In the genomic region with DNA sequence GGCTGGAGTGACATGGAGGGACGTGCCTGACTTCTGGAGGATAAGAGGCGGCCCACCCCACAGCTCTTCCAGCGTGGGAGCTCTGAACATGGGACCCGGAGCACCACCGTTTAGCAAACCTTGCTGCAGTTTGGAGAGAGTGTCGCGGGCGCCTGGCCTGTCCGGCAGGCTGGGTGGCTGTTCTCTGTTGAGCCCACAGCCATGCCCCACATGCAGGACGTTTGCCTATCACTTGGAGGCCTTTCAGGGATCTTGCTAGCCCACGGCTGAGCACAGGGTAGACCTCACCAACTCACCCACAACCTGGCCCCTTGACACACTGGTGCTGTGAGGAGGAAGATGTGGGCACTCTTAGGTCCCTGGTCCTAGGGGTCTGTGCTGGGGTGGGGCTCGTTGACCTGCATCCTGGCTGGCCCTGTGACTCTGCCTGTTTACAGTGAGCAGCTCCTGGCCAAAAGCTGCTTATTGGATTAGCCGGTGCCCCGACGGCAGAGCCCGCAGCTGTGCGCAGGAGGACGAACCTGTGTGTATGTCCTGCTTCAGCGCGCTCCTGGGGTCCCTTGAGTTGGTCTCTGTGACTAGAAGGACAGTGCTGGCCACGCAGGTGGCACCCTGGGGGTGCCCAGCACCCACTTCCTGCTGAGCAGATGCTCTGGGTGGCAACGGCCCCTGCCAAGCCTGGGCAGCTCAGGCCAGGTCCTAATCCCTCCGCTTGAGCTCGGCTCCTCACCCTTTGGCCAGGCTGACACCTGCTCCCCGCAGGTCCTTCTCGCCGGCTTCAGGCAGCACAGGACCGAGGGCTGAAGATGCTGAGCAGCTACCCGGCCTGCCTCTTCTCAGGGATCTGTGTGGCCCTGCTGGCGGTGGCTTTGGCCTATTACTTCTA, we compare ENCODE assay signal across 1 cellular context.
TF ChIP-seq lines count a peak whose summit lies in the region.

No MANE protein-coding gene starts in this region.

TF ChIP-seq in GM23338, 12 proteins besides CTCF, POLR2A, EP300 and RAD21:
- TF ChIP-seq, protein P1, sequence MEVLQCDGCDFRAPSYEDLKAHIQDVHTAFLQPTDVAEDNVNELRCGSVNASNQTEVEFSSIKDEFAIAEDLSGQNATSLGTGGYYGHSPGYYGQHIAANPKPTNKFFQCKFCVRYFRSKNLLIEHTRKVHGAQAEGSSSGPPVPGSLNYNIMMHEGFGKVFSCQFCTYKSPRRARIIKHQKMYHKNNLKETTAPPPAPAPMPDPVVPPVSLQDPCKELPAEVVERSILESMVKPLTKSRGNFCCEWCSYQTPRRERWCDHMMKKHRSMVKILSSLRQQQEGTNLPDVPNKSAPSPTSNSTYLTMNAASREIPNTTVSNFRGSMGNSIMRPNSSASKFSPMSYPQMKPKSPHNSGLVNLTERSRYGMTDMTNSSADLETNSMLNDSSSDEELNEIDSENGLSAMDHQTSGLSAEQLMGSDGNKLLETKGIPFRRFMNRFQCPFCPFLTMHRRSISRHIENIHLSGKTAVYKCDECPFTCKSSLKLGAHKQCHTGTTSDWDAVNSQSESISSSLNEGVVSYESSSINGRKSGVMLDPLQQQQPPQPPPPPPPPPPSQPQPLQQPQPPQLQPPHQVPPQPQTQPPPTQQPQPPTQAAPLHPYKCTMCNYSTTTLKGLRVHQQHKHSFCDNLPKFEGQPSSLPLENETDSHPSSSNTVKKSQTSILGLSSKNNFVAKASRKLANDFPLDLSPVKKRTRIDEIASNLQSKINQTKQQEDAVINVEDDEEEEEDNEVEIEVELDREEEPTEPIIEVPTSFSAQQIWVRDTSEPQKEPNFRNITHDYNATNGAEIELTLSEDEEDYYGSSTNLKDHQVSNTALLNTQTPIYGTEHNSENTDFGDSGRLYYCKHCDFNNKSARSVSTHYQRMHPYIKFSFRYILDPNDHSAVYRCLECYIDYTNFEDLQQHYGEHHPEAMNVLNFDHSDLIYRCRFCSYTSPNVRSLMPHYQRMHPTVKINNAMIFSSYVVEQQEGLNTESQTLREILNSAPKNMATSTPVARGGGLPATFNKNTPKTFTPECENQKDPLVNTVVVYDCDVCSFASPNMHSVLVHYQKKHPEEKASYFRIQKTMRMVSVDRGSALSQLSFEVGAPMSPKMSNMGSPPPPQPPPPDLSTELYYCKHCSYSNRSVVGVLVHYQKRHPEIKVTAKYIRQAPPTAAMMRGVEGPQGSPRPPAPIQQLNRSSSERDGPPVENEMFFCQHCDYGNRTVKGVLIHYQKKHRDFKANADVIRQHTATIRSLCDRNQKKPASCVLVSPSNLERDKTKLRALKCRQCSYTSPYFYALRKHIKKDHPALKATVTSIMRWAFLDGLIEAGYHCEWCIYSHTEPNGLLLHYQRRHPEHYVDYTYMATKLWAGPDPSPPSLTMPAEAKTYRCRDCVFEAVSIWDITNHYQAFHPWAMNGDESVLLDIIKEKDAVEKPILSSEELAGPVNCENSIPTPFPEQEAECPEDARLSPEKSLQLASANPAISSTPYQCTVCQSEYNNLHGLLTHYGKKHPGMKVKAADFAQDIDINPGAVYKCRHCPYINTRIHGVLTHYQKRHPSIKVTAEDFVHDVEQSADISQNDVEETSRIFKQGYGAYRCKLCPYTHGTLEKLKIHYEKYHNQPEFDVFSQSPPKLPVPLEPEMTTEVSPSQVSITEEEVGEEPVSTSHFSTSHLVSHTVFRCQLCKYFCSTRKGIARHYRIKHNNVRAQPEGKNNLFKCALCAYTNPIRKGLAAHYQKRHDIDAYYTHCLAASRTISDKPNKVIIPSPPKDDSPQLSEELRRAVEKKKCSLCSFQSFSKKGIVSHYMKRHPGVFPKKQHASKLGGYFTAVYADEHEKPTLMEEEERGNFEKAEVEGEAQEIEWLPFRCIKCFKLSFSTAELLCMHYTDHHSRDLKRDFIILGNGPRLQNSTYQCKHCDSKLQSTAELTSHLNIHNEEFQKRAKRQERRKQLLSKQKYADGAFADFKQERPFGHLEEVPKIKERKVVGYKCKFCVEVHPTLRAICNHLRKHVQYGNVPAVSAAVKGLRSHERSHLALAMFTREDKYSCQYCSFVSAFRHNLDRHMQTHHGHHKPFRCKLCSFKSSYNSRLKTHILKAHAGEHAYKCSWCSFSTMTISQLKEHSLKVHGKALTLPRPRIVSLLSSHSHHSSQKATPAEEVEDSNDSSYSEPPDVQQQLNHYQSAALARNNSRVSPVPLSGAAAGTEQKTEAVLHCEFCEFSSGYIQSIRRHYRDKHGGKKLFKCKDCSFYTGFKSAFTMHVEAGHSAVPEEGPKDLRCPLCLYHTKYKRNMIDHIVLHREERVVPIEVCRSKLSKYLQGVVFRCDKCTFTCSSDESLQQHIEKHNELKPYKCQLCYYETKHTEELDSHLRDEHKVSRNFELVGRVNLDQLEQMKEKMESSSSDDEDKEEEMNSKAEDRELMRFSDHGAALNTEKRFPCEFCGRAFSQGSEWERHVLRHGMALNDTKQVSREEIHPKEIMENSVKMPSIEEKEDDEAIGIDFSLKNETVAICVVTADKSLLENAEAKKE (CRISPR knock-in tag; IDR thresholded peaks at IDR 0.05) = no peak
- no peak for TF ChIP-seq ZNF331 (CRISPR knock-in tag; IDR thresholded peaks at IDR 0.05; ENCODE audit: low read depth)
- TF ChIP-seq, protein P2, sequence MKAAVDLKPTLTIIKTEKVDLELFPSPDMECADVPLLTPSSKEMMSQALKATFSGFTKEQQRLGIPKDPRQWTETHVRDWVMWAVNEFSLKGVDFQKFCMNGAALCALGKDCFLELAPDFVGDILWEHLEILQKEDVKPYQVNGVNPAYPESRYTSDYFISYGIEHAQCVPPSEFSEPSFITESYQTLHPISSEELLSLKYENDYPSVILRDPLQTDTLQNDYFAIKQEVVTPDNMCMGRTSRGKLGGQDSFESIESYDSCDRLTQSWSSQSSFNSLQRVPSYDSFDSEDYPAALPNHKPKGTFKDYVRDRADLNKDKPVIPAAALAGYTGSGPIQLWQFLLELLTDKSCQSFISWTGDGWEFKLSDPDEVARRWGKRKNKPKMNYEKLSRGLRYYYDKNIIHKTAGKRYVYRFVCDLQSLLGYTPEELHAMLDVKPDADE (IDR thresholded peaks at IDR 0.05) = no peak
- no peak for TF ChIP-seq EZH2 (IDR thresholded peaks at IDR 0.05; ENCODE audit: low read depth, unreplicated experiment)
- no peak for TF ChIP-seq EZH2phosphoT487 (IDR thresholded peaks at IDR 0.05; ENCODE audit: unreplicated experiment)
- TF ChIP-seq STAT1 (IDR thresholded peaks at IDR 0.05; ENCODE audit: unreplicated experiment) = no peak
- no peak for TF ChIP-seq NANOG (IDR thresholded peaks at IDR 0.05; ENCODE audit: borderline replicate concordance)
- TF ChIP-seq, protein P3, sequence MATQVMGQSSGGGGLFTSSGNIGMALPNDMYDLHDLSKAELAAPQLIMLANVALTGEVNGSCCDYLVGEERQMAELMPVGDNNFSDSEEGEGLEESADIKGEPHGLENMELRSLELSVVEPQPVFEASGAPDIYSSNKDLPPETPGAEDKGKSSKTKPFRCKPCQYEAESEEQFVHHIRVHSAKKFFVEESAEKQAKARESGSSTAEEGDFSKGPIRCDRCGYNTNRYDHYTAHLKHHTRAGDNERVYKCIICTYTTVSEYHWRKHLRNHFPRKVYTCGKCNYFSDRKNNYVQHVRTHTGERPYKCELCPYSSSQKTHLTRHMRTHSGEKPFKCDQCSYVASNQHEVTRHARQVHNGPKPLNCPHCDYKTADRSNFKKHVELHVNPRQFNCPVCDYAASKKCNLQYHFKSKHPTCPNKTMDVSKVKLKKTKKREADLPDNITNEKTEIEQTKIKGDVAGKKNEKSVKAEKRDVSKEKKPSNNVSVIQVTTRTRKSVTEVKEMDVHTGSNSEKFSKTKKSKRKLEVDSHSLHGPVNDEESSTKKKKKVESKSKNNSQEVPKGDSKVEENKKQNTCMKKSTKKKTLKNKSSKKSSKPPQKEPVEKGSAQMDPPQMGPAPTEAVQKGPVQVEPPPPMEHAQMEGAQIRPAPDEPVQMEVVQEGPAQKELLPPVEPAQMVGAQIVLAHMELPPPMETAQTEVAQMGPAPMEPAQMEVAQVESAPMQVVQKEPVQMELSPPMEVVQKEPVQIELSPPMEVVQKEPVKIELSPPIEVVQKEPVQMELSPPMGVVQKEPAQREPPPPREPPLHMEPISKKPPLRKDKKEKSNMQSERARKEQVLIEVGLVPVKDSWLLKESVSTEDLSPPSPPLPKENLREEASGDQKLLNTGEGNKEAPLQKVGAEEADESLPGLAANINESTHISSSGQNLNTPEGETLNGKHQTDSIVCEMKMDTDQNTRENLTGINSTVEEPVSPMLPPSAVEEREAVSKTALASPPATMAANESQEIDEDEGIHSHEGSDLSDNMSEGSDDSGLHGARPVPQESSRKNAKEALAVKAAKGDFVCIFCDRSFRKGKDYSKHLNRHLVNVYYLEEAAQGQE (IDR thresholded peaks at IDR 0.05; ENCODE audit: unreplicated experiment) = no peak
- no peak for TF ChIP-seq ZNF114 (CRISPR knock-in tag; IDR thresholded peaks at IDR 0.05)
- TF ChIP-seq CREB1 (CRISPR knock-in tag; IDR thresholded peaks at IDR 0.05; ENCODE audit: low read depth) = no peak
- TF ChIP-seq POLR2AphosphoS5 (IDR thresholded peaks at IDR 0.05; ENCODE audit: low read depth) = no peak
- no peak for TF ChIP-seq JUNB (IDR thresholded peaks at IDR 0.05; ENCODE audit: unreplicated experiment)
